Comparison of ENCODE assay signal across 28 cellular contexts in the genomic region with DNA sequence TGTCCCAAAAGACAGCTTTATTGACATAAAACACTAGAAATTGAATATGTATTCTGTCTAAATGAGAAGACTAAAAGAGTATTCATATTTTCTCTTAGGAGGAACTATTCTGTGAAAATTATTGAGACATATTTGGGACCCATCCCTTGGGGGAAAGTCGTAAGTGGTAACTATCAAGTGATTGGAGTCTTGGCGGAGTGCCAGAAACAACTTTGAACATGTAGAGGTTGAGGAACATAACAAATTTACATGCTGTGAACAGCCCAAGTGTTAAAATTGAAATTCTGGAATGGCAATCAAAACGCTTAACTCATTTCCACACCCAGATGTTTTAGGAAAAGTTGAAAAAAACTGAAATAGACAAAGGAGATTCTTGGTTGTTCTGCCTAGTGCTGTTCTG.
A peak's percentile ranks its signal among the peaks of the same experiment; 100 is the strongest.
DNase-seq lines count a peak whose midpoint lies in the region; ATAC-seq, FAIRE-seq and TF ChIP-seq lines count a peak whose summit lies in the region.
"Had no signal": no experiment of that assay in that cellular context is flagged by ENCODE, and none has a peak within 500 bp of the region (broad histone marks: within the 10 kb centered on the region; RNA-seq: fewer than 3 reads in every experiment).

No MANE protein-coding gene starts in this region.

- H3K27me3 Mint-ChIP-seq in activated naive CD4-positive, alpha-beta T cell treated with anti-CD3 and anti-CD28 coated beads for 36 hours (ENCODE audit: low read depth): no peaks in the 10 kb centered on the region
- H3K27me3 Mint-ChIP-seq: activated CD4-positive, alpha-beta T cell treated with anti-CD3 and anti-CD28 coated beads for 36 hours had no signal

- intact Hi-C loops in K562 (cut with micrococcal nuclease): no loop called here
- intact Hi-C loops in activated naive CD4-positive, alpha-beta T cell treated with anti-CD3 and anti-CD28 coated beads for 36 hours (cut with micrococcal nuclease): no loop called here
- intact Hi-C loops in upper lobe of right lung (cut with DNase I): no loop called here

- FAIRE-seq in K562 (lab: Jason Lieb, UNC): no peak
- FAIRE-seq: colon, GM12892 had no signal

- no peaks in the 10 kb centered on the region for H3K4me1 ChIP-seq in K562 (replicated peaks in 1 of 2; ENCODE audit: control insufficient read depth in 2 of 2, insufficient read depth in 2 of 2, low read length in 2 of 2)
- H3K4me1 ChIP-seq in upper lobe of right lung: no peaks in the 10 kb centered on the region
- H3K4me1 ChIP-seq: gastroesophageal sphincter, HAP-1, sigmoid colon had no signal

- in situ Hi-C loops in K562 (cut with MboI): no loop called here

- H3K79me2 ChIP-seq in K562 (ENCODE audit: control insufficient read depth, insufficient read depth, low read length): no peaks in the 10 kb centered on the region

- H3K4me3 Mint-ChIP-seq in activated naive CD4-positive, alpha-beta T cell treated with anti-CD3 and anti-CD28 coated beads for 36 hours: no peak overlapping the region
- H3K4me3 Mint-ChIP-seq: activated CD4-positive, alpha-beta T cell treated with anti-CD3 and anti-CD28 coated beads for 36 hours; nephron progenitor cell had no signal

- TF ChIP-seq RAD21 in K562 (CRISPR knock-in tag; conservative IDR thresholded peaks at IDR 0.05 in 1 of 2, IDR thresholded peaks at IDR 0.05 in 1 of 2): no peak

- H4K20me1 ChIP-seq in K562 (replicated peaks; ENCODE audit: control insufficient read depth, insufficient read depth, low read length): no peaks in the 10 kb centered on the region

- no peaks in the 10 kb centered on the region for H3K36me3 ChIP-seq in K562 (ENCODE audit: control insufficient read depth, insufficient read depth, low read length)
- no peaks in the 10 kb centered on the region for H3K36me3 ChIP-seq in upper lobe of right lung
- H3K36me3 ChIP-seq: gastroesophageal sphincter, HAP-1, sigmoid colon had no signal

- no TSS peak for BruUV-seq in K562 (replicated peaks; lab: Mats Ljungman, UMichigan)

- no peak overlapping the region for H2AFZ ChIP-seq in K562 (ENCODE audit: low read depth, low read length)

- CTCF ChIA-PET in HEK293T (lab: Yijun Ruan, JAX) (no interaction called here), K562 (lab: Yijun Ruan, JAX; ENCODE audit: low intra/inter-chr PET ratio) (no interaction called here)
- CTCF ChIA-PET in activated naive CD4-positive, alpha-beta T cell treated with anti-CD3 and anti-CD28 coated beads for 36 hours (lab: Charles Lee): no interaction called here

- H3K4me2 ChIP-seq in K562 (ENCODE audit: insufficient read depth, low read length): no peak overlapping the region

- no peak overlapping the region for H3K27ac ChIP-seq in K562 (ENCODE audit: extremely low read depth, low read depth, low read length)
- no peak overlapping the region for H3K27ac ChIP-seq in upper lobe of right lung
- H3K27ac ChIP-seq: gastroesophageal sphincter, sigmoid colon, VCaP had no signal

- H3K9me3 ChIP-seq in K562 (replicated peaks; ENCODE audit: control insufficient read depth, insufficient read depth, low read depth, low read length) (no peaks in the 10 kb centered on the region), upper lobe of right lung (no peaks in the 10 kb centered on the region)
- H3K9me3 ChIP-seq: gastroesophageal sphincter, HAP-1, sigmoid colon had no signal

- no peak for TF ChIP-seq POLR2A in K562 (conservative IDR thresholded peaks at IDR 0.05)

- ATAC-seq in K562 (no peak), HG02970 (IDR thresholded peaks at IDR 0.05; ENCODE audit: low FRiP score, unreplicated experiment) (no peak), upper lobe of right lung (no peak)
- ATAC-seq: activated CD4-positive, alpha-beta T cell treated with anti-CD3 and anti-CD28 coated beads for 36 hours; activated naive CD4-positive, alpha-beta T cell treated with anti-CD3 and anti-CD28 coated beads, Interleukin-2, amount 50 U/mL, for 72 hours; gastroesophageal sphincter; left colon; Panc1 had no signal

- H3K4me3 ChIP-seq in K562 (no peak overlapping the region), upper lobe of right lung (no peak overlapping the region)
- H3K4me3 ChIP-seq: gastroesophageal sphincter, HAP-1, sigmoid colon had no signal

- WGBS in K562 (ENCODE audit: insufficient coverage, low coverage, missing lambda C conversion rate): 3% methylated on average over 3 of the region's 3 CpGs

- H3K9me1 ChIP-seq in K562 (ENCODE audit: control insufficient read depth, insufficient read depth, low read length): no peaks in the 10 kb centered on the region

- no peak overlapping the region for H3K27ac Mint-ChIP-seq in activated naive CD4-positive, alpha-beta T cell treated with anti-CD3 and anti-CD28 coated beads for 36 hours
- H3K27ac Mint-ChIP-seq: activated CD4-positive, alpha-beta T cell treated with anti-CD3 and anti-CD28 coated beads for 36 hours; activated naive CD4-positive, alpha-beta T cell treated with anti-CD3 and anti-CD28 coated beads, Interleukin-2, amount 50 U/mL, for 72 hours; activated T-helper 2 cell treated with anti-CD3 and anti-CD28 coated beads, Interferon-gamma antibody, Interleukin-2, Interleukin-4, amounts not matched to agents 10 μg/mL and 5 μg/mL and 100 μg/mL, durations not matched to agents 14 hours and 24 hours and 36 hours; nephron progenitor cell had no signal

- no peak for TF ChIP-seq EP300 in K562 (IDR thresholded peaks at IDR 0.05; ENCODE audit: low read length)

- no peaks in the 10 kb centered on the region for H3K4me1 Mint-ChIP-seq in activated naive CD4-positive, alpha-beta T cell treated with anti-CD3 and anti-CD28 coated beads for 36 hours (ENCODE audit: low read depth)
- H3K4me1 Mint-ChIP-seq: activated CD4-positive, alpha-beta T cell treated with anti-CD3 and anti-CD28 coated beads for 36 hours; nephron progenitor cell had no signal

- H3K36me3 Mint-ChIP-seq in activated naive CD4-positive, alpha-beta T cell treated with anti-CD3 and anti-CD28 coated beads for 36 hours (ENCODE audit: low read depth): no peaks in the 10 kb centered on the region
- H3K36me3 Mint-ChIP-seq: activated naive CD4-positive, alpha-beta T cell treated with anti-CD3 and anti-CD28 coated beads, Interleukin-2, amount 50 U/mL, for 72 hours had no signal

- H3K9ac ChIP-seq in K562 (ENCODE audit: insufficient read depth in 1 of 2, low read depth in 2 of 2, low read length in 2 of 2): no peak overlapping the region

- POLR2A ChIA-PET in HEK293T (lab: Yijun Ruan, JAX) (no interaction called here), K562 (lab: Yijun Ruan, JAX) (no interaction called here)

- H3K9me3 Mint-ChIP-seq in activated naive CD4-positive, alpha-beta T cell treated with anti-CD3 and anti-CD28 coated beads for 36 hours: peaks cover 17% of the 10 kb centered on the region
- H3K9me3 Mint-ChIP-seq: nephron progenitor cell had no signal

- DNase-seq in COLO668 (lab: John Stamatoyannopoulos, UW; ENCODE audit: unreplicated experiment) (peak; percentile 0), HEK293T (ENCODE audit: extremely low spot score) (peak; percentile 6), NCI-H446 treated with DMSO at 0.1 percent for 48 hours (lab: John Stamatoyannopoulos, UW) (peak; percentile 19), K562 (ENCODE audit: extremely low read depth in 1 of 4, low spot score in 3 of 4) (peak in 1 of 4 experiments; percentile 6), upper lobe of right lung (no peak)
- DNase-seq in activated naive CD4-positive, alpha-beta T cell treated with anti-CD3 and anti-CD28 coated beads for 36 hours: no peak
- no peak for DNase-seq in activated naive CD4-positive, alpha-beta T cell treated with Interleukin-2 at 50 U/mL for 16 hours
- DNase-seq: activated CD4-positive, alpha-beta T cell treated with anti-CD3 and anti-CD28 coated beads for 36 hours; activated T-cell treated with anti-CD3 and anti-CD28 coated beads for 4 hours; DMS53; IMR-90; left colon; NCI-H2029; NCI-H510A; nephron progenitor cell; sigmoid colon; stimulated activated CD4-positive, alpha-beta T cell treated with anti-CD3 and anti-CD28 coated beads, Interleukin-4, amount 100 ng/mL, for 24 hours; SW 1271; trophoblast cell had no signal

- TF ChIP-seq CTCF in K562 (IDR thresholded peaks at IDR 0.05 in 2 of 3, conservative IDR thresholded peaks at IDR 0.05 in 1 of 3; ENCODE audit: insufficient read depth in 2 of 3, low read depth in 1 of 3, low read length in 3 of 3): no peak
- TF ChIP-seq CTCF in upper lobe of right lung (IDR thresholded peaks at IDR 0.05): no peak

- H3K27me3 ChIP-seq in K562 (ENCODE audit: control insufficient read depth in 2 of 2, insufficient read depth in 2 of 2, low read length in 2 of 2) (no peaks in the 10 kb centered on the region), upper lobe of right lung (no peaks in the 10 kb centered on the region)
- H3K27me3 ChIP-seq: gastroesophageal sphincter, sigmoid colon had no signal

TF ChIP-seq in HEK293T, 16 proteins besides CTCF, POLR2A, EP300 and RAD21:
- TF ChIP-seq BHLHE40 (IDR thresholded peaks at IDR 0.05; ENCODE audit: borderline replicate concordance): no peak
- TF ChIP-seq CTBP1 (IDR thresholded peaks at IDR 0.05; ENCODE audit: borderline replicate concordance): no peak
TF ChIP-seq in HEK293T: peak in this region for 0.

TF ChIP-seq in K562, 482 proteins besides CTCF, POLR2A, EP300 and RAD21:
- peak; percentile 71 for TF ChIP-seq NFIX (CRISPR knock-in tag; IDR thresholded peaks at IDR 0.05; ENCODE audit: low read depth)
- TF ChIP-seq NFIC (IDR thresholded peaks at IDR 0.05): peak; percentile 85
- no peak for TF ChIP-seq PRMT5 (CRISPR knock-in tag; IDR thresholded peaks at IDR 0.05)

Comparison
In these comparisons a context has a peak if more than half of its experiments do, and no peak if none do; other contexts are left out.
1. DNase-seq: peak in COLO668 (single experiment), HEK293T (single experiment) and NCI-H446 treated with DMSO at 0.1 percent for 48 hours (single experiment); none in activated naive CD4-positive, alpha-beta T cell treated with anti-CD3 and anti-CD28 coated beads for 36 hours (single experiment), activated naive CD4-positive, alpha-beta T cell treated with Interleukin-2 at 50 U/mL for 16 hours (single experiment) and upper lobe of right lung (single experiment).